In genomic region chr14:64232095-64232830, GRCh38 we compare ENCODE assay signal across 8 cellular contexts.
A peak's percentile ranks its signal among the peaks of the same experiment; 100 is the strongest.
DNase-seq lines count a peak whose midpoint lies in the region; ATAC-seq lines count a peak whose summit lies in the region.

No MANE protein-coding gene starts in this region.

- ATAC-seq in GM18508 (IDR thresholded peaks at IDR 0.05; ENCODE audit: insufficient read depth, unreplicated experiment) (peak; percentile 34), HG03060 (IDR thresholded peaks at IDR 0.05; ENCODE audit: low read depth, unreplicated experiment) (peak; percentile 53), naive B cell (ENCODE audit: low read depth in 2 of 2) (no peak)
- peak; percentile 89 for ATAC-seq in activated T-helper 17 cell treated with anti-CD3 and anti-CD28 coated beads, Interleukin-2, amount 50 U/mL, for 72 hours (replicated peaks)

- no peaks in the 10 kb centered on the region for H3K9me3 Mint-ChIP-seq in activated T-helper 17 cell treated with anti-CD3 and anti-CD28 coated beads, Interleukin-2, amount 50 U/mL, for 72 hours
- H3K9me3 Mint-ChIP-seq in naive B cell, result no peaks in the 10 kb centered on the region

- peak overlapping the region; percentile 76 for H3K27ac Mint-ChIP-seq in activated T-helper 17 cell treated with anti-CD3 and anti-CD28 coated beads, Interleukin-2, amount 50 U/mL, for 72 hours
- peak overlapping the region; percentile 38 to 99 (median 76) for H3K27ac Mint-ChIP-seq in naive B cell

- H3K4me1 Mint-ChIP-seq in activated T-helper 17 cell treated with anti-CD3 and anti-CD28 coated beads, Interleukin-2, amount 50 U/mL, for 72 hours, result peaks cover 22% of the 10 kb centered on the region
- peaks cover 46 to 61% (median 51%) of the 10 kb centered on the region in 3 donors for H3K4me1 Mint-ChIP-seq in naive B cell

- no peaks in the 10 kb centered on the region for H3K27me3 Mint-ChIP-seq in activated T-helper 17 cell treated with anti-CD3 and anti-CD28 coated beads, Interleukin-2, amount 50 U/mL, for 72 hours
- no peaks in the 10 kb centered on the region for H3K27me3 Mint-ChIP-seq in naive B cell

- intact Hi-C loops in head of caudate nucleus (cut with DNase I), result no loop called here
- intact Hi-C loops in posterior vena cava (cut with DNase I), result no loop called here

- H3K4me3 Mint-ChIP-seq in activated T-helper 17 cell treated with anti-CD3 and anti-CD28 coated beads, Interleukin-2, amount 50 U/mL, for 72 hours, result peak overlapping the region; percentile 7
- H3K4me3 Mint-ChIP-seq in naive B cell, result peak overlapping the region in 1 of 8 donors; percentile 34

- DNase-seq in naive B cell, result no peak
- no peak for DNase-seq in head of caudate nucleus
- no peak for DNase-seq in DMS79 (lab: John Stamatoyannopoulos, UW)
- no peak for DNase-seq in posterior vena cava (ENCODE audit: low spot score)
- DNase-seq in NCI-H2196 treated with DMSO at 0.1 percent for 48 hours (lab: John Stamatoyannopoulos, UW; ENCODE audit: unreplicated experiment), result no peak

- peaks cover 18% of the 10 kb centered on the region for H3K36me3 Mint-ChIP-seq in activated T-helper 17 cell treated with anti-CD3 and anti-CD28 coated beads, Interleukin-2, amount 50 U/mL, for 72 hours (ENCODE audit: low read depth)
- peaks cover 7 to 15% of the 10 kb centered on the region in 2 donors for H3K36me3 Mint-ChIP-seq in naive B cell

Comparison
In these comparisons a context has a peak if more than half of its experiments do, and no peak if none do; other contexts are left out.
1. ATAC-seq: peak in GM18508 (single experiment), HG03060 (single experiment) and activated T-helper 17 cell treated with anti-CD3 and anti-CD28 coated beads, Interleukin-2, amount 50 U/mL, for 72 hours (single experiment); none in naive B cell (0 of 2).